ENCODE assay signal across 8 cellular contexts in the genomic region with DNA sequence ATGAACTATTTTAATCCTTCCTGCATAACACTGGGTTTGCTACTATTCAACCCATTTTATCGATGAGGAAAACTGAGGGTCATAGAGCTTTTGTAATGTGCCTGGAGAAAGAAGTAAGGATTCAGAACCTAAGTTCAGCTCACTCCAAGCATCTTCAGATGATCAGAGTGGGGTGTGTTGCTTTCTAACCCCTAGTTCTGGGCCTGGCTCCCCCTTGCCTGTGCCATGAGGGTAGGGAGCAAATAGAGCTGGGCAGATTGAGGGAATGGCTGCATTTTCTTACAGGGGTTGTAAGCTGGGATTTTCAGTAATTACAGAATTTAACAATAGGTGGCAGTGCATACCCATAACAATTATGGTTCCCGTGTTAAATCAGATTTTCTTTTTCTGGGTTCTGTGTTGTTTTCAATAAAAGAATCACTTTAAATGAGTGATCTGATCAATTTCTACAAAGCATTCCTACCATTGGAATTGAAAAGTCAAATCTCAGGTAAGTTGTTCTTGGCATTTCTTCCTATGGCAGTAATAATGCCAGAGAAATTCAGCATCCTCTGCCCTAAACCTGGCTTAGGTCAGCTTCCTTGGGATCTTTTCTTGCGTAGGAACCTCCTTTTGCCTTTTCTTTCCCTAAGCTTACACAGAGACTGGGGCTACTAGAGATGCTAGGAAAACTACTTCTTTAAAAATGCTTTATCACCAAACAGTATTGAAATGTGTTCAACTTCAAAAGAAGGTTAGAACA. TPM values are rescaled to one million over a fixed set of nuclear protein-coding genes. Genes with fewer than 3 reads are reported as not detected.
DNase-seq lines count a peak whose midpoint lies in the region; ATAC-seq and TF ChIP-seq lines count a peak whose summit lies in the region.

No MANE protein-coding gene starts in this region.

- peaks cover 36% of the 10 kb centered on the region for H3K36me3 Mint-ChIP-seq in brain

- H3K4me1 ChIP-seq in left lung = peaks cover 0 to 14% of the 10 kb centered on the region in 2 donors

- peak; percentile 30 for DNase-seq in Daoy (ENCODE audit: low read depth)
- DNase-seq in NCI-H2107 (lab: John Stamatoyannopoulos, UW) = peak; percentile 35
- no peak for DNase-seq in left lung
- DNase-seq in foreskin melanocyte = no peak
- no peak for DNase-seq in activated gamma-delta T cell treated with Interleukin-2 at 50 U/mL for 16 hours

- intact Hi-C loops in left lung (cut with DNase I) = loop anchor here in 1 of 2 donors (5.0 kb wide), 1 partner anchor 122 kb away; no protein-coding TSS in a partner anchor

- H3K27me3 Mint-ChIP-seq in brain = no peaks in the 10 kb centered on the region

- no peaks in the 10 kb centered on the region for H3K9me3 ChIP-seq in left lung

- H3K36me3 ChIP-seq in left lung = no peaks in the 10 kb centered on the region

- no peak overlapping the region for H3K4me3 Mint-ChIP-seq in brain

- ATAC-seq in GM21526 (IDR thresholded peaks at IDR 0.05; ENCODE audit: low FRiP score, unreplicated experiment) (peak; percentile 70), left lung (peak; percentile 53), HG02938 (IDR thresholded peaks at IDR 0.05; ENCODE audit: unreplicated experiment) (no peak)

- H3K27ac ChIP-seq in left lung = no peak overlapping the region

- H3K27me3 ChIP-seq in left lung = no peaks in the 10 kb centered on the region

- peaks cover 56% of the 10 kb centered on the region for H3K4me1 Mint-ChIP-seq in brain

- no peak overlapping the region for H3K4me3 ChIP-seq in left lung

- peak overlapping the region in 4 of 5 experiments; percentile 56 to 96 (median 94) for H3K27ac Mint-ChIP-seq in brain

- H3K9me3 Mint-ChIP-seq in brain = no peaks in the 10 kb centered on the region

- TF ChIP-seq CTCF in brain (conservative IDR thresholded peaks at IDR 0.05) = peak; percentile 70 to 77
- TF ChIP-seq CTCF in left lung (IDR thresholded peaks at IDR 0.05) = peak; percentile 43 to 45

RNA-seq across cellular contexts. Expression of a gene that starts 45.2 kb away (rescaled TPM):
- 2.4 and 6.7 TPM in 2 replicates for total RNA-seq in Daoy (2014; rRNA removed; shearing (Covaris generic))
- polyA plus RNA-seq in brain (ENCODE audit: insufficient read depth, low read depth, low replicate concordance) = 51.7 TPM
- total RNA-seq in left lung = 1 to 10 TPM; 5.8 to 6.2 TPM

Comparison
In these comparisons a context has a peak if more than half of its experiments do, and no peak if none do; other contexts are left out.
1. DNase-seq: peak in Daoy (single experiment) and NCI-H2107 (single experiment); none in left lung (0 of 2), foreskin melanocyte (single experiment) and activated gamma-delta T cell treated with Interleukin-2 at 50 U/mL for 16 hours (single experiment).